In the genomic region with DNA sequence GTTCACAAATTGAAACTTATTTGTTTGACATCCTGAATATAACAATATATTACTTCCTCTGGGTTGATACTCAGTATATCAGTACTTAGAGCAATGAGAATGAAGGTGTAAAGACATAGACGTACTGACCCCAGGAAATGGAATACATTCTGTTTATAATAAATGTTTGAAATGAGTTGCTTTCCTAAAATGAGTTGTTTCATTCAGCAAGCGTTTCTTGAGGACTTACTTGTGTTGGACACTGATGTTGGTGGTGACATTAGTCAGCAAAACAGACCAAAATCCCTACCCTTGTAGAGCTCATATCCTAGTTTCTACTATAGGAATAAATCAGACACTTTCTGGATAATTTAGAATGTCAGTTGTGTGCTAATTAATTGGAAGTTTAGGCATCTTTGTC, we compare ENCODE assay signal across 33 cellular contexts.
"Had no signal": no experiment of that assay in that cellular context is flagged by ENCODE, and none has a peak within 500 bp of the region (broad histone marks: within the 10 kb centered on the region; RNA-seq: fewer than 3 reads in every experiment).

No MANE protein-coding gene starts in this region.

- H3K4me3 ChIP-seq: adrenal gland, ascending aorta, body of pancreas, breast epithelium, cardiac muscle cell had no signal

- DNase-seq: activated effector memory CD4-positive, alpha-beta T cell treated with anti-CD3 and anti-CD28 coated beads, Interleukin-2, amount 50 U/mL, for 16 hours; activated effector memory CD4-positive, alpha-beta T cell treated with Interleukin-2 at 50 U/mL for 16 hours; activated gamma-delta T cell; activated gamma-delta T cell treated with Interleukin-2 at 50 U/mL for 16 hours; activated naive CD4-positive, alpha-beta T cell; activated naive CD4-positive, alpha-beta T cell treated with anti-CD3 and anti-CD28 coated beads for 36 hours; activated naive CD4-positive, alpha-beta T cell treated with anti-CD3 and anti-CD28 coated beads, Interleukin-2, amount 10 ng/mL, durations not matched to agents 7 days and 5 days; activated naive CD4-positive, alpha-beta T cell treated with anti-CD3 and anti-CD28 coated beads, Interleukin-2, amount 50 U/mL, for 16 hours; activated naive CD4-positive, alpha-beta T cell treated with Interleukin-2 at 50 U/mL for 16 hours; activated naive CD8-positive, alpha-beta T cell treated with anti-CD3 and anti-CD28 coated beads for 36 hours; activated naive CD8-positive, alpha-beta T cell treated with anti-CD3 and anti-CD28 coated beads, Interleukin-2, amount 10 ng/mL, durations not matched to agents 7 days and 5 days; activated naive CD8-positive, alpha-beta T cell treated with anti-CD3 and anti-CD28 coated beads, Interleukin-2, amount 50 U/mL, for 24 hours; activated T-cell treated with anti-CD3 and anti-CD28 coated beads, Interleukin-2, amount 50 U/mL, for 4 hours; activated T-cell treated with anti-CD3 and anti-CD28 coated beads, Interleukin-2, amount 50 U/mL, for 48 hours; activated T-cell treated with anti-CD3 and anti-CD28 coated beads, Interleukin-2, amount 50 U/mL, for 72 hours; adrenal gland; amniotic stem cell; amygdala; anterior cingulate cortex; aorta; body of pancreas; brain microvascular endothelial cell; caudate nucleus; central memory CD4-positive, alpha-beta T cell; cerebellar nuclear complex had no signal

- H3K9me3 ChIP-seq: adrenal gland, ascending aorta, body of pancreas, breast epithelium had no signal

- ATAC-seq: activated naive CD4-positive, alpha-beta T cell treated with anti-CD3 and anti-CD28 coated beads, Interleukin-2, amount 50 U/mL, for 72 hours; activated naive CD8-positive, alpha-beta T cell treated with anti-CD3 and anti-CD28 coated beads, Interleukin-2, amount 50 U/mL, for 24 hours; activated T-cell treated with anti-CD3 and anti-CD28 coated beads, Interleukin-2, amount 50 U/mL, for 4 hours; activated T-cell treated with anti-CD3 and anti-CD28 coated beads, Interleukin-2, amount 50 U/mL, for 72 hours; activated T-helper 17 cell treated with anti-CD3 and anti-CD28 coated beads, Interleukin-2, amount 50 U/mL, for 72 hours; body of pancreas had no signal

- FAIRE-seq: astrocyte, bronchial epithelial cell, colon had no signal

- H3K27me3 ChIP-seq: adrenal gland, ascending aorta, body of pancreas, brain microvascular endothelial cell, cardiac muscle cell had no signal

- H3K36me3 ChIP-seq: adrenal gland, ascending aorta, brain microvascular endothelial cell, breast epithelium, cardiac muscle cell had no signal

- H3K4me1 ChIP-seq: adrenal gland, ascending aorta, body of pancreas, breast epithelium had no signal

- H3K27ac ChIP-seq: adrenal gland, ascending aorta, body of pancreas, brain microvascular endothelial cell, breast epithelium, cardiac muscle cell had no signal
